Comparison of ENCODE assay signal across 7 cellular contexts in genomic region chr6:42453649-42454427, GRCh38. TPM values are rescaled to one million over a fixed set of nuclear protein-coding genes. Genes with fewer than 3 reads are reported as not detected.
A peak's percentile ranks its signal among the peaks of the same experiment; 100 is the strongest.
DNase-seq lines count a peak whose midpoint lies in the region; ATAC-seq and TF ChIP-seq lines count a peak whose summit lies in the region.

No MANE protein-coding gene starts in this region.

- peaks cover 2 to 10% (median 5%) of the 10 kb centered on the region in 3 donors for H3K27me3 Mint-ChIP-seq in immature natural killer cell (ENCODE audit: low read depth in 3 of 3)

- POLR2A ChIA-PET in GM10248 (lab: Yijun Ruan, JAX): no interaction called here

- peak overlapping the region; percentile 86 for H3K4me3 ChIP-seq in astrocyte of the spinal cord (ENCODE audit: low read depth, low read length)

- peak overlapping the region in 5 of 6 donors; percentile 12 to 73 (median 37) for H3K27ac Mint-ChIP-seq in immature natural killer cell
- H3K27ac Mint-ChIP-seq in stimulated activated effector memory CD8-positive, alpha-beta T cell treated with anti-CD3 and anti-CD28 coated beads, Interleukin-12 subunit alpha, Interleukin-12 subunit beta, amount 100 ng/mL, for 72 hours: no peak overlapping the region

- TF ChIP-seq CTCF in GM10248 (IDR thresholded peaks at IDR 0.05; ENCODE audit: control extremely low read depth, extremely low read depth, low read depth, missing control alignments) (no peak), astrocyte of the spinal cord (IDR thresholded peaks at IDR 0.05; ENCODE audit: low read depth, low read length) (no peak)

- no peaks in the 10 kb centered on the region for H3K36me3 Mint-ChIP-seq in immature natural killer cell
- peaks cover 2% of the 10 kb centered on the region for H3K36me3 Mint-ChIP-seq in stimulated activated effector memory CD8-positive, alpha-beta T cell treated with anti-CD3 and anti-CD28 coated beads, Interleukin-12 subunit alpha, Interleukin-12 subunit beta, amount 100 ng/mL, for 72 hours

- peak overlapping the region; percentile 75 to 99 (median 86) for H3K4me3 Mint-ChIP-seq in immature natural killer cell
- peak overlapping the region; percentile 94 for H3K4me3 Mint-ChIP-seq in stimulated activated effector memory CD8-positive, alpha-beta T cell treated with anti-CD3 and anti-CD28 coated beads, Interleukin-12 subunit alpha, Interleukin-12 subunit beta, amount 100 ng/mL, for 72 hours

- H3K4me1 Mint-ChIP-seq in immature natural killer cell: peaks cover 29 to 32% of the 10 kb centered on the region in 2 donors
- H3K4me1 Mint-ChIP-seq in stimulated activated effector memory CD8-positive, alpha-beta T cell treated with anti-CD3 and anti-CD28 coated beads, Interleukin-12 subunit alpha, Interleukin-12 subunit beta, amount 100 ng/mL, for 72 hours: peaks cover 25% of the 10 kb centered on the region

- no peak for ATAC-seq in stimulated activated effector memory CD8-positive, alpha-beta T cell treated with anti-CD3 and anti-CD28 coated beads, Interleukin-12 subunit alpha, Interleukin-12 subunit beta, amount 100 ng/mL, for 72 hours
- no peak for ATAC-seq in GM21515 (IDR thresholded peaks at IDR 0.05; ENCODE audit: unreplicated experiment)

- in situ Hi-C loops in astrocyte of the spinal cord (cut with HindIII; ENCODE audit: low sequenced_read_pairs): no loop called here

- H3K9me3 Mint-ChIP-seq in immature natural killer cell: no peaks in the 10 kb centered on the region
- H3K9me3 Mint-ChIP-seq in stimulated activated effector memory CD8-positive, alpha-beta T cell treated with anti-CD3 and anti-CD28 coated beads, Interleukin-12 subunit alpha, Interleukin-12 subunit beta, amount 100 ng/mL, for 72 hours: no peaks in the 10 kb centered on the region

- CTCF ChIA-PET in GM10248 (lab: Yijun Ruan, JAX): interaction anchor here (1.0 to 3.8 kb wide), 4 partner anchors 64 to 94 kb away, joined by 3 to 10 read pairs (median 8); no protein-coding TSS in a partner anchor

- DNase-seq in GM10248 (ENCODE audit: extremely low spot score): peak; percentile 50
- peak; percentile 85 for DNase-seq in NCI-H146 (lab: John Stamatoyannopoulos, UW)
- peak; percentile 64 for DNase-seq in astrocyte of the spinal cord (ENCODE audit: low read depth, low spot score)
- peak in 1 of 3 donors; percentile 7 for DNase-seq in immature natural killer cell
- DNase-seq in stimulated activated effector memory CD8-positive, alpha-beta T cell treated with anti-CD3 and anti-CD28 coated beads, Interleukin-12 subunit alpha, Interleukin-12 subunit beta, amount 100 ng/mL, for 72 hours (ENCODE audit: low spot score in 2 of 2): peak in 1 of 2 donors; percentile 44
- no peak for DNase-seq in NAMALWA (ENCODE audit: low spot score)

RNA-seq across cellular contexts. Expression of gene TRERF1, which starts 2.1 kb away (rescaled TPM):
- 1 to 10 TPM; 1.5 to 8.8 (median 2.1) TPM for polyA plus RNA-seq in immature natural killer cell
